Comparison of ENCODE assay signal across 17 cellular contexts in the genomic region with DNA sequence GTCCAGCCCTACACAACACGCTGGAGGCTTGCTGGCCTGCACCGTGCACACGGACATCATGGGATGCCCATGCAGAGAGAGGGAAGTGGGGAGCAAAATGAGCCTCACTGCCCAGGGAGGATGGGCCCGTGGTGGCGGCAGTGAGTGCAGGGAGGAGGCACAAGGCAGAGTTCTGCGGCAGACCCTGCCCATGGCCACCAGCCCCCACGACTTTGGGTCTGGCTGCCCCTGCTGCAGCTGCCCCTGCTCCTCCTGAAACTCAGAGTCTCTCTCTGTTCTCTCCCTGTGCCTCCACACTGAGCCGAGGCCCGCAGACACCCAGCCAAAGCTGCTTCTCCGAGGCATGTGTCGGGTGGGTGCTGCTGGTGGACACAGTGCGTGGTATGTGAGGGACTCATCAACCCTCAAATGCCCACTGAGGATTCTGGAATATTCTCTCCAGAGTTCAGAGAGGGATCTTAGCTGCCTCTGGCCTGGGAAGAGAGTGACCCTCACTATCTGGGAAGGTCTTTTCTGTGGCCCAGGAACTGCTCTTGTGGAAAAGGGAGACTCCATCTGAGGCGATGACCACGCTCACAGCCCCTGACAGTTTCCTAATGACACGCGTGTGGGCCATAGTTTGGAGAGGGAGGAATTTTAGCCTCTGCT. TPM values are rescaled to one million over a fixed set of nuclear protein-coding genes. Genes with fewer than 3 reads are reported as not detected.
A peak's percentile ranks its signal among the peaks of the same experiment; 100 is the strongest.
DNase-seq lines count a peak whose midpoint lies in the region; ATAC-seq and TF ChIP-seq lines count a peak whose summit lies in the region.
"Had no signal": no experiment of that assay in that cellular context is flagged by ENCODE, and none has a peak within 500 bp of the region (broad histone marks: within the 10 kb centered on the region; RNA-seq: fewer than 3 reads in every experiment).

No MANE protein-coding gene starts in this region.

- no peaks in the 10 kb centered on the region for H3K9me3 Mint-ChIP-seq in WTC11
- H3K9me3 Mint-ChIP-seq in endothelial cell (ENCODE audit: unreplicated experiment), result no peaks in the 10 kb centered on the region
- H3K9me3 Mint-ChIP-seq: CD4-positive, alpha-beta T cell; HFFc6 had no signal

- CTCF ChIA-PET in WTC11 (lab: Charles Lee), result interaction anchor here (1.1 kb wide), 1 partner anchor 18 kb away, joined by 3 read pairs; no protein-coding TSS in a partner anchor

- H3K27ac Mint-ChIP-seq in WTC11 (no peak overlapping the region), endothelial cell (ENCODE audit: unreplicated experiment) (no peak overlapping the region)
- H3K27ac Mint-ChIP-seq: B cell; CD4-positive, alpha-beta T cell; HFFc6 had no signal

- H3K4me3 Mint-ChIP-seq in WTC11 (no peak overlapping the region), endothelial cell (ENCODE audit: unreplicated experiment) (no peak overlapping the region)
- H3K4me3 Mint-ChIP-seq: B cell; CD4-positive, alpha-beta T cell; HFFc6 had no signal

- no peaks in the 10 kb centered on the region for H3K27me3 Mint-ChIP-seq in WTC11 (ENCODE audit: low read depth)
- peaks cover 9% of the 10 kb centered on the region for H3K27me3 Mint-ChIP-seq in endothelial cell (ENCODE audit: unreplicated experiment)
- H3K27me3 Mint-ChIP-seq: CD4-positive, alpha-beta T cell had no signal

- intact Hi-C loops in left colon (cut with DNase I, micrococcal nuclease), result no loop called here
- intact Hi-C loops in posterior vena cava (cut with DNase I), result no loop called here

- H3K4me1 Mint-ChIP-seq in WTC11 (peaks cover 7% of the 10 kb centered on the region), endothelial cell (ENCODE audit: unreplicated experiment) (peaks cover 11% of the 10 kb centered on the region)
- H3K4me1 Mint-ChIP-seq: B cell had no signal

- no peak for ATAC-seq in WTC11
- no peak for ATAC-seq in left colon
- ATAC-seq: PC-3 had no signal

- H3K36me3 Mint-ChIP-seq in WTC11 (no peaks in the 10 kb centered on the region), endothelial cell (ENCODE audit: low read depth, unreplicated experiment) (no peaks in the 10 kb centered on the region)

- no peak for TF ChIP-seq CTCF in WTC11 (IDR thresholded peaks at IDR 0.05)
- TF ChIP-seq CTCF in endothelial cell (IDR thresholded peaks at IDR 0.05; ENCODE audit: unreplicated experiment), result no peak

- DNase-seq in activated CD8-positive, alpha-beta memory T cell treated with anti-CD3 and anti-CD28 coated beads, Interleukin-2, amount 50 U/mL, for 4 hours, result peak; percentile 5
- no peak for DNase-seq in activated CD8-positive, alpha-beta memory T cell treated with anti-CD3 and anti-CD28 coated beads, Interleukin-2, amount 50 U/mL, for 48 hours
- DNase-seq in WTC11 (ENCODE audit: low spot score), result peak; percentile 7
- peak; percentile 3 to 12 for DNase-seq in left colon
- peak; percentile 56 for DNase-seq in posterior vena cava (ENCODE audit: low spot score)
- DNase-seq in RPMI8226, result no peak
- no peak for DNase-seq in endothelial cell (ENCODE audit: low spot score)
- DNase-seq in DMS79 treated with DMSO at 0.1 percent for 48 hours (lab: John Stamatoyannopoulos, UW), result no peak
- DNase-seq: CD4-positive, alpha-beta T cell; GOT3; HFFc6; NCI-H1436; NCI-H2029 treated with DMSO at 0.1 percent for 48 hours; NCI-H510A; NCI-H774; PC-3 had no signal

- POLR2A ChIA-PET in WTC11 (lab: Charles Lee), result no interaction called here

TF ChIP-seq in WTC11, 78 proteins besides CTCF, POLR2A, EP300 and RAD21:
- no peak for TF ChIP-seq MXD4 (CRISPR knock-in tag; IDR thresholded peaks at IDR 0.05; ENCODE audit: borderline replicate concordance)
- TF ChIP-seq, protein P1, sequence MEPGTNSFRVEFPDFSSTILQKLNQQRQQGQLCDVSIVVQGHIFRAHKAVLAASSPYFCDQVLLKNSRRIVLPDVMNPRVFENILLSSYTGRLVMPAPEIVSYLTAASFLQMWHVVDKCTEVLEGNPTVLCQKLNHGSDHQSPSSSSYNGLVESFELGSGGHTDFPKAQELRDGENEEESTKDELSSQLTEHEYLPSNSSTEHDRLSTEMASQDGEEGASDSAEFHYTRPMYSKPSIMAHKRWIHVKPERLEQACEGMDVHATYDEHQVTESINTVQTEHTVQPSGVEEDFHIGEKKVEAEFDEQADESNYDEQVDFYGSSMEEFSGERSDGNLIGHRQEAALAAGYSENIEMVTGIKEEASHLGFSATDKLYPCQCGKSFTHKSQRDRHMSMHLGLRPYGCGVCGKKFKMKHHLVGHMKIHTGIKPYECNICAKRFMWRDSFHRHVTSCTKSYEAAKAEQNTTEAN (CRISPR knock-in tag; IDR thresholded peaks at IDR 0.05), result no peak
- no peak for TF ChIP-seq GABPB1 (CRISPR knock-in tag; IDR thresholded peaks at IDR 0.05)
- no peak for TF ChIP-seq CREB1 (CRISPR knock-in tag; IDR thresholded peaks at IDR 0.05)
- TF ChIP-seq ETV6 (CRISPR knock-in tag; IDR thresholded peaks at IDR 0.05), result no peak
- TF ChIP-seq, protein P2, sequence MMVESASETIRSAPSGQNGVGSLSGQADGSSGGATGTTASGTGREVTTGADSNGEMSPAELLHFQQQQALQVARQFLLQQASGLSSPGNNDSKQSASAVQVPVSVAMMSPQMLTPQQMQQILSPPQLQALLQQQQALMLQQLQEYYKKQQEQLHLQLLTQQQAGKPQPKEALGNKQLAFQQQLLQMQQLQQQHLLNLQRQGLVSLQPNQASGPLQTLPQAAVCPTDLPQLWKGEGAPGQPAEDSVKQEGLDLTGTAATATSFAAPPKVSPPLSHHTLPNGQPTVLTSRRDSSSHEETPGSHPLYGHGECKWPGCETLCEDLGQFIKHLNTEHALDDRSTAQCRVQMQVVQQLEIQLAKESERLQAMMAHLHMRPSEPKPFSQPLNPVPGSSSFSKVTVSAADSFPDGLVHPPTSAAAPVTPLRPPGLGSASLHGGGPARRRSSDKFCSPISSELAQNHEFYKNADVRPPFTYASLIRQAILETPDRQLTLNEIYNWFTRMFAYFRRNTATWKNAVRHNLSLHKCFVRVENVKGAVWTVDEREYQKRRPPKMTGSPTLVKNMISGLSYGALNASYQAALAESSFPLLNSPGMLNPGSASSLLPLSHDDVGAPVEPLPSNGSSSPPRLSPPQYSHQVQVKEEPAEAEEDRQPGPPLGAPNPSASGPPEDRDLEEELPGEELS (CRISPR knock-in tag; IDR thresholded peaks at IDR 0.05), result no peak
- TF ChIP-seq, protein P3, sequence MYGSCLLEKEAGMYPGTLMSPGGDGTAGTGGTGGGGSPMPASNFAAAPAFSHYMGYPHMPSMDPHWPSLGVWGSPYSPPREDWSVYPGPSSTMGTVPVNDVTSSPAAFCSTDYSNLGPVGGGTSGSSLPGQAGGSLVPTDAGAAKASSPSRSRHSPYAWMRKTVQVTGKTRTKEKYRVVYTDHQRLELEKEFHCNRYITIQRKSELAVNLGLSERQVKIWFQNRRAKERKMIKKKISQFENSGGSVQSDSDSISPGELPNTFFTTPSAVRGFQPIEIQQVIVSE (CRISPR knock-in tag; IDR thresholded peaks at IDR 0.05; ENCODE audit: borderline replicate concordance), result no peak

RNA-seq across cellular contexts. Expression of a gene that starts 45.1 kb away (rescaled TPM):
- total RNA-seq in WTC11 (2021) (10.5 to 12.4 TPM (median 11.8 TPM) in 3 replicates), left colon (10 to 100 TPM; 73.1 to 85.7 TPM), posterior vena cava (10 to 100 TPM; 21.6 to 26.0 TPM), endothelial cell (ENCODE audit: unreplicated experiment) (34.6 TPM)

Comparison
In these comparisons a context has a peak if more than half of its experiments do, and no peak if none do; other contexts are left out.
1. DNase-seq: peak in activated CD8-positive, alpha-beta memory T cell treated with anti-CD3 and anti-CD28 coated beads, Interleukin-2, amount 50 U/mL, for 4 hours (single experiment), WTC11 (single experiment), left colon (2 of 2) and posterior vena cava (single experiment); none in activated CD8-positive, alpha-beta memory T cell treated with anti-CD3 and anti-CD28 coated beads, Interleukin-2, amount 50 U/mL, for 48 hours (single experiment), RPMI8226 (single experiment), endothelial cell (single experiment) and DMS79 treated with DMSO at 0.1 percent for 48 hours (single experiment).